10 cellular contexts compared by ENCODE assay signal in the genomic region with DNA sequence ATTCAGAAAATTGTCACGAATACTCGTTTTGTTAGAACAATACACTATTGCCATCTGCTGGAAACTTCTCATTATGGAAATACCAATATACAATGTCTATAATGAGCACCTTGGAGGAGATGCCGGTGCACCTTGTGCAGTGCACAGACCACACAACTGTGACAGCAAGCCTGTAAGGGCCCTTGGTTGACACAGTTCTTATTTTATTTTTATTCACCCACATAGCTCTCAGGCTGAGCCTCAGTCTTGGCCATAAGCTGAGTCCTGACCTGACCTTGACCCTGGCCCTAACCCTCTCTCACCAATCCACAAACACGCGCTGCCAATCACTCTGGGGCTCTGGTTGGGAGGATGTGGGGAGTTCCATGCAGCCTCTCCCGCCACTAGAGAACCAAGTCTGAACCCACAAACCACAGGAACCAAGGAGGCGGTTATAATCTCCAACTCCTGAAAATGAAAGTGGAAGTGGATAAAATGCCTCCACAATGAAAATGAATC. TPM values are rescaled to one million over a fixed set of nuclear protein-coding genes. Genes with fewer than 3 reads are reported as not detected.
DNase-seq lines count a peak whose midpoint lies in the region; ATAC-seq lines count a peak whose summit lies in the region.
"Had no signal": no experiment of that assay in that cellular context is flagged by ENCODE, and none has a peak within 500 bp of the region (broad histone marks: within the 10 kb centered on the region; RNA-seq: fewer than 3 reads in every experiment).

No MANE protein-coding gene starts in this region.

- intact Hi-C loops in left ventricle myocardium superior (cut with micrococcal nuclease) = no loop called here

- peaks cover 11% of the 10 kb centered on the region for H3K36me3 Mint-ChIP-seq in activated CD8-positive, alpha-beta memory T cell treated with anti-CD3 and anti-CD28 coated beads, Interleukin-2, amount 10 ng/mL, durations not matched to agents 7 days and 5 days
- H3K36me3 Mint-ChIP-seq in memory B cell = peaks cover 2% of the 10 kb centered on the region

- H3K9me3 ChIP-seq in BLaER1 = peaks cover 14% of the 10 kb centered on the region

- H3K27ac Mint-ChIP-seq in activated CD8-positive, alpha-beta memory T cell treated with anti-CD3 and anti-CD28 coated beads, Interleukin-2, amount 10 ng/mL, durations not matched to agents 7 days and 5 days = peak overlapping the region; percentile 89
- no peak overlapping the region for H3K27ac Mint-ChIP-seq in memory B cell

- peaks cover 53% of the 10 kb centered on the region for H3K4me1 ChIP-seq in BLaER1

- peaks cover 75% of the 10 kb centered on the region for H3K27me3 Mint-ChIP-seq in activated CD8-positive, alpha-beta memory T cell treated with anti-CD3 and anti-CD28 coated beads, Interleukin-2, amount 10 ng/mL, durations not matched to agents 7 days and 5 days
- peaks cover 8% of the 10 kb centered on the region for H3K27me3 Mint-ChIP-seq in memory B cell

- H3K4me2 ChIP-seq in BLaER1 = peak overlapping the region; percentile 74

- H3K27me3 ChIP-seq in BLaER1 = no peaks in the 10 kb centered on the region

- H3K9me3 Mint-ChIP-seq in activated CD8-positive, alpha-beta memory T cell treated with anti-CD3 and anti-CD28 coated beads, Interleukin-2, amount 10 ng/mL, durations not matched to agents 7 days and 5 days (ENCODE audit: low read depth) = peaks cover 10% of the 10 kb centered on the region
- peaks cover 2% of the 10 kb centered on the region for H3K9me3 Mint-ChIP-seq in memory B cell

- no peak overlapping the region for H3K9ac ChIP-seq in BLaER1

- peak overlapping the region; percentile 63 for H3K4me3 Mint-ChIP-seq in activated CD8-positive, alpha-beta memory T cell treated with anti-CD3 and anti-CD28 coated beads, Interleukin-2, amount 10 ng/mL, durations not matched to agents 7 days and 5 days
- H3K4me3 Mint-ChIP-seq in memory B cell = no peak overlapping the region

- peaks cover 7% of the 10 kb centered on the region; the same call in 1 of the 2 replicates for H4K20me1 ChIP-seq in BLaER1

- DNase-seq in KG1 (lab: John Stamatoyannopoulos, UW) = peak; percentile 17
- DNase-seq in activated CD8-positive, alpha-beta memory T cell treated with anti-CD3 and anti-CD28 coated beads, Interleukin-2, amount 10 ng/mL, durations not matched to agents 7 days and 5 days = peak; percentile 88
- DNase-seq in memory B cell (ENCODE audit: low spot score in 2 of 2) = no peak
- no peak for DNase-seq in left ventricle myocardium superior
- DNase-seq: NCI-H2171 treated with DMSO at 0.1 percent for 48 hours had no signal

- H3K4me3 ChIP-seq in BLaER1 = no peak overlapping the region

- peaks cover 20% of the 10 kb centered on the region for H3K4me1 Mint-ChIP-seq in activated CD8-positive, alpha-beta memory T cell treated with anti-CD3 and anti-CD28 coated beads, Interleukin-2, amount 10 ng/mL, durations not matched to agents 7 days and 5 days
- peaks cover 3% of the 10 kb centered on the region for H3K4me1 Mint-ChIP-seq in memory B cell

- no peak overlapping the region for H3K27ac ChIP-seq in BLaER1

- CTCF ChIA-PET in activated CD8-positive, alpha-beta memory T cell treated with anti-CD3 and anti-CD28 coated beads, Interleukin-2, amount 10 ng/mL, durations not matched to agents 7 days and 5 days (lab: Charles Lee) = interaction anchor here (1.0 to 1.7 kb wide), 2 partner anchors 8 to 45 kb away, joined by 3 to 7 read pairs; a partner anchor contains a TSS

- no peaks in the 10 kb centered on the region for H3K36me3 ChIP-seq in BLaER1

- ATAC-seq in activated CD8-positive, alpha-beta memory T cell treated with anti-CD3 and anti-CD28 coated beads, Interleukin-2, amount 10 ng/mL, durations not matched to agents 7 days and 5 days = peak; percentile 86
- ATAC-seq in memory B cell (ENCODE audit: low read depth) = peak; percentile 86
- ATAC-seq in left ventricle myocardium superior = no peak
- ATAC-seq in HG03342 (IDR thresholded peaks at IDR 0.05; ENCODE audit: unreplicated experiment) = no peak
- no peak for ATAC-seq in GM18858 (IDR thresholded peaks at IDR 0.05; ENCODE audit: unreplicated experiment)
- no peak for ATAC-seq in HG03196 (IDR thresholded peaks at IDR 0.05; ENCODE audit: unreplicated experiment)

RNA-seq across cellular contexts. Expression of a gene that starts 7.6 kb away (rescaled TPM):
- total RNA-seq in activated CD8-positive, alpha-beta memory T cell treated with anti-CD3 and anti-CD28 coated beads, Interleukin-2, amount 10 ng/mL, durations not matched to agents 7 days and 5 days = not detected
- not detected for total RNA-seq in left ventricle myocardium superior
- total RNA-seq: epithelial cell of proximal tubule had no signal

RNA-seq across cellular contexts. Expression of a gene that starts 16.9 kb away (rescaled TPM):
- 10 to 100 TPM in 1 of 2 experiments, 1 to 10 TPM in 1; 6.8 to 17.0 TPM for total RNA-seq in activated CD8-positive, alpha-beta memory T cell treated with anti-CD3 and anti-CD28 coated beads, Interleukin-2, amount 10 ng/mL, durations not matched to agents 7 days and 5 days
- total RNA-seq in left ventricle myocardium superior = not detected

Comparison
In these comparisons a context has a peak if more than half of its experiments do, and no peak if none do; other contexts are left out.
1. DNase-seq: peak in KG1 (single experiment) and activated CD8-positive, alpha-beta memory T cell treated with anti-CD3 and anti-CD28 coated beads, Interleukin-2, amount 10 ng/mL, durations not matched to agents 7 days and 5 days (single experiment); none in memory B cell (0 of 2) and left ventricle myocardium superior (single experiment).
2. ATAC-seq: peak in activated CD8-positive, alpha-beta memory T cell treated with anti-CD3 and anti-CD28 coated beads, Interleukin-2, amount 10 ng/mL, durations not matched to agents 7 days and 5 days (single experiment) and memory B cell (single experiment); none in left ventricle myocardium superior (single experiment), HG03342 (single experiment), GM18858 (single experiment) and HG03196 (single experiment).